1 cellular context compared by ENCODE assay signal in genomic region chr13:108495686-108496363, GRCh38.
TF ChIP-seq lines count a peak whose summit lies in the region.

No MANE protein-coding gene starts in this region.

TF ChIP-seq in GM23338, 12 proteins besides CTCF, POLR2A, EP300 and RAD21 (continued from another document):
- no peak for TF ChIP-seq ETS1 (IDR thresholded peaks at IDR 0.05)
- no peak for TF ChIP-seq STAT1 (IDR thresholded peaks at IDR 0.05; ENCODE audit: unreplicated experiment)
- TF ChIP-seq POLR2AphosphoS5 (IDR thresholded peaks at IDR 0.05; ENCODE audit: low read depth) = no peak
- TF ChIP-seq JUNB (IDR thresholded peaks at IDR 0.05; ENCODE audit: unreplicated experiment) = no peak
- TF ChIP-seq, protein P1, sequence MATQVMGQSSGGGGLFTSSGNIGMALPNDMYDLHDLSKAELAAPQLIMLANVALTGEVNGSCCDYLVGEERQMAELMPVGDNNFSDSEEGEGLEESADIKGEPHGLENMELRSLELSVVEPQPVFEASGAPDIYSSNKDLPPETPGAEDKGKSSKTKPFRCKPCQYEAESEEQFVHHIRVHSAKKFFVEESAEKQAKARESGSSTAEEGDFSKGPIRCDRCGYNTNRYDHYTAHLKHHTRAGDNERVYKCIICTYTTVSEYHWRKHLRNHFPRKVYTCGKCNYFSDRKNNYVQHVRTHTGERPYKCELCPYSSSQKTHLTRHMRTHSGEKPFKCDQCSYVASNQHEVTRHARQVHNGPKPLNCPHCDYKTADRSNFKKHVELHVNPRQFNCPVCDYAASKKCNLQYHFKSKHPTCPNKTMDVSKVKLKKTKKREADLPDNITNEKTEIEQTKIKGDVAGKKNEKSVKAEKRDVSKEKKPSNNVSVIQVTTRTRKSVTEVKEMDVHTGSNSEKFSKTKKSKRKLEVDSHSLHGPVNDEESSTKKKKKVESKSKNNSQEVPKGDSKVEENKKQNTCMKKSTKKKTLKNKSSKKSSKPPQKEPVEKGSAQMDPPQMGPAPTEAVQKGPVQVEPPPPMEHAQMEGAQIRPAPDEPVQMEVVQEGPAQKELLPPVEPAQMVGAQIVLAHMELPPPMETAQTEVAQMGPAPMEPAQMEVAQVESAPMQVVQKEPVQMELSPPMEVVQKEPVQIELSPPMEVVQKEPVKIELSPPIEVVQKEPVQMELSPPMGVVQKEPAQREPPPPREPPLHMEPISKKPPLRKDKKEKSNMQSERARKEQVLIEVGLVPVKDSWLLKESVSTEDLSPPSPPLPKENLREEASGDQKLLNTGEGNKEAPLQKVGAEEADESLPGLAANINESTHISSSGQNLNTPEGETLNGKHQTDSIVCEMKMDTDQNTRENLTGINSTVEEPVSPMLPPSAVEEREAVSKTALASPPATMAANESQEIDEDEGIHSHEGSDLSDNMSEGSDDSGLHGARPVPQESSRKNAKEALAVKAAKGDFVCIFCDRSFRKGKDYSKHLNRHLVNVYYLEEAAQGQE (IDR thresholded peaks at IDR 0.05; ENCODE audit: unreplicated experiment) = no peak
- no peak for TF ChIP-seq ZNF331 (CRISPR knock-in tag; IDR thresholded peaks at IDR 0.05; ENCODE audit: low read depth)
TF ChIP-seq in GM23338: peak in this region for 3.
